Comparison of ENCODE assay signal across 11 cellular contexts in the genomic region with DNA sequence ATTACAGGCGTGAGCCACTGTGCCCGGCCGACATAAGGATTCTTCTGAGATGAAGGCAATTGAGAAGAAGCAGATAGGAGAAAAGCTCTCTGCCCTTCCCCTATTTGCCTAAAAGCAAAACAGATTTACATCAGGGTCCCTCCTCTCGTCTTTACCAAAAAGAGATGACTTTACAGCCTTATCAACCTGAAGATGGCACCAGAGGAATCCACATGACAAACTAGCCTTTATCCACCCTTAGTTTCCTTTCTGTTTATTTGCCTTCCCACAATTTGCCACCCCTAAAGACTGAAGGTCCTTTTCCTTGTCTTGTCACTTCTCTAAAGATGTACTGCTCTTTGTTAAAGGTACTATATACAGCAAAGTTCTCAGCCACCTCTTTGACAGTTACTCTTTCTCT.
DNase-seq lines count a peak whose midpoint lies in the region; ATAC-seq and TF ChIP-seq lines count a peak whose summit lies in the region.
"Had no signal": no experiment of that assay in that cellular context is flagged by ENCODE, and none has a peak within 500 bp of the region (broad histone marks: within the 10 kb centered on the region; RNA-seq: fewer than 3 reads in every experiment).

No MANE protein-coding gene starts in this region.

- no peak for DNase-seq in activated T-cell treated with anti-CD3 and anti-CD28 coated beads, Interleukin-2, amount 50 U/mL, for 24 hours
- no peak for DNase-seq in activated T-cell treated with anti-CD3 and anti-CD28 coated beads, Interleukin-2, amount 50 U/mL, for 1 hour
- peak; percentile 50 to 67 for DNase-seq in Kasumi-1 (lab: John Stamatoyannopoulos, UW)
- DNase-seq in endodermal cell, result no peak
- DNase-seq in stromal cell of bone marrow (ENCODE audit: low read depth), result peak; percentile 6
- no peak for DNase-seq in MV-4-11 (lab: John Stamatoyannopoulos, UW)
- no peak for DNase-seq in GF-D8 (lab: John Stamatoyannopoulos, UW)
- DNase-seq: NCI-H226 had no signal

- no peaks in the 10 kb centered on the region for H3K27me3 Mint-ChIP-seq in activated T-cell treated with anti-CD3 and anti-CD28 coated beads, Interleukin-2, amount 50 U/mL, for 24 hours
- H3K27me3 Mint-ChIP-seq in endodermal cell (ENCODE audit: insufficient read depth), result no peaks in the 10 kb centered on the region
- H3K27me3 Mint-ChIP-seq: stimulated activated naive CD8-positive, alpha-beta T cell treated with anti-CD3 and anti-CD28 coated beads, Interleukin-15, Interleukin-2, amounts not matched to agents 100 ng/mL and 50 ng/mL, for 24 hours had no signal

- H3K9me3 ChIP-seq in endodermal cell (ENCODE audit: control insufficient read depth, low read length), result peaks cover 6% of the 10 kb centered on the region

- TF ChIP-seq CTCF in endodermal cell (conservative IDR thresholded peaks at IDR 0.05), result peak; percentile 68

- H3K4me1 ChIP-seq in endodermal cell (ENCODE audit: control insufficient read depth, insufficient read depth, low read length), result peaks cover 7% of the 10 kb centered on the region

- no peak for ATAC-seq in HG02970 (IDR thresholded peaks at IDR 0.05; ENCODE audit: low FRiP score, unreplicated experiment)

- no peak overlapping the region for H3K4me3 ChIP-seq in endodermal cell (ENCODE audit: low read length)

- no peak overlapping the region for H3K27ac ChIP-seq in endodermal cell (ENCODE audit: low read depth, low read length)

- H3K4me3 Mint-ChIP-seq in activated T-cell treated with anti-CD3 and anti-CD28 coated beads, Interleukin-2, amount 50 U/mL, for 24 hours, result no peak overlapping the region
- no peak overlapping the region for H3K4me3 Mint-ChIP-seq in endodermal cell
- H3K4me3 Mint-ChIP-seq: CD4-positive, CD25-positive, alpha-beta regulatory T cell; stimulated activated naive CD8-positive, alpha-beta T cell treated with anti-CD3 and anti-CD28 coated beads, Interleukin-15, Interleukin-2, amounts not matched to agents 100 ng/mL and 50 ng/mL, for 24 hours had no signal

- no peak overlapping the region for H3K9ac ChIP-seq in endodermal cell (ENCODE audit: extremely low read depth, low read length, poor library complexity, severe bottlenecking)

- H3K27me3 ChIP-seq in endodermal cell (ENCODE audit: control insufficient read depth, insufficient read depth, low read length, poor library complexity, severe bottlenecking), result no peaks in the 10 kb centered on the region

- peaks cover 9% of the 10 kb centered on the region for H3K4me1 Mint-ChIP-seq in activated T-cell treated with anti-CD3 and anti-CD28 coated beads, Interleukin-2, amount 50 U/mL, for 24 hours (ENCODE audit: low read depth)
- H3K4me1 Mint-ChIP-seq in endodermal cell, result peaks cover 24% of the 10 kb centered on the region

- H3K36me3 Mint-ChIP-seq in activated T-cell treated with anti-CD3 and anti-CD28 coated beads, Interleukin-2, amount 50 U/mL, for 24 hours (ENCODE audit: low read depth), result peaks cover 24% of the 10 kb centered on the region
- H3K36me3 Mint-ChIP-seq in endodermal cell (ENCODE audit: low read depth), result peaks cover 10% of the 10 kb centered on the region

- no peaks in the 10 kb centered on the region for H3K36me3 ChIP-seq in endodermal cell (ENCODE audit: control insufficient read depth, insufficient read depth, low read length)

- no peaks in the 10 kb centered on the region for H3K9me3 Mint-ChIP-seq in activated T-cell treated with anti-CD3 and anti-CD28 coated beads, Interleukin-2, amount 50 U/mL, for 24 hours
- H3K9me3 Mint-ChIP-seq in endodermal cell, result peaks cover 32% of the 10 kb centered on the region

- H3K27ac Mint-ChIP-seq in activated T-cell treated with anti-CD3 and anti-CD28 coated beads, Interleukin-2, amount 50 U/mL, for 24 hours, result peak overlapping the region; percentile 22
- H3K27ac Mint-ChIP-seq in endodermal cell, result no peak overlapping the region
- H3K27ac Mint-ChIP-seq: stimulated activated naive CD8-positive, alpha-beta T cell treated with anti-CD3 and anti-CD28 coated beads, Interleukin-15, Interleukin-2, amounts not matched to agents 100 ng/mL and 50 ng/mL, for 24 hours had no signal

- 80% methylated on average over 4 of the region's 4 CpGs; no CpG with 5 or more reads in 1 of the 2 experiments for WGBS in endodermal cell (ENCODE audit: insufficient coverage in 1 of 2, insufficient read length in 1 of 2), 2 experiments

Comparison
In these comparisons a context has a peak if more than half of its experiments do, and no peak if none do; other contexts are left out.
1. DNase-seq: peak in Kasumi-1 (2 of 2) and stromal cell of bone marrow (single experiment); none in activated T-cell treated with anti-CD3 and anti-CD28 coated beads, Interleukin-2, amount 50 U/mL, for 24 hours (single experiment), activated T-cell treated with anti-CD3 and anti-CD28 coated beads, Interleukin-2, amount 50 U/mL, for 1 hour (single experiment), endodermal cell (single experiment), MV-4-11 (single experiment) and GF-D8 (single experiment).